Comparison of ENCODE assay signal across 17 cellular contexts in the genomic region with DNA sequence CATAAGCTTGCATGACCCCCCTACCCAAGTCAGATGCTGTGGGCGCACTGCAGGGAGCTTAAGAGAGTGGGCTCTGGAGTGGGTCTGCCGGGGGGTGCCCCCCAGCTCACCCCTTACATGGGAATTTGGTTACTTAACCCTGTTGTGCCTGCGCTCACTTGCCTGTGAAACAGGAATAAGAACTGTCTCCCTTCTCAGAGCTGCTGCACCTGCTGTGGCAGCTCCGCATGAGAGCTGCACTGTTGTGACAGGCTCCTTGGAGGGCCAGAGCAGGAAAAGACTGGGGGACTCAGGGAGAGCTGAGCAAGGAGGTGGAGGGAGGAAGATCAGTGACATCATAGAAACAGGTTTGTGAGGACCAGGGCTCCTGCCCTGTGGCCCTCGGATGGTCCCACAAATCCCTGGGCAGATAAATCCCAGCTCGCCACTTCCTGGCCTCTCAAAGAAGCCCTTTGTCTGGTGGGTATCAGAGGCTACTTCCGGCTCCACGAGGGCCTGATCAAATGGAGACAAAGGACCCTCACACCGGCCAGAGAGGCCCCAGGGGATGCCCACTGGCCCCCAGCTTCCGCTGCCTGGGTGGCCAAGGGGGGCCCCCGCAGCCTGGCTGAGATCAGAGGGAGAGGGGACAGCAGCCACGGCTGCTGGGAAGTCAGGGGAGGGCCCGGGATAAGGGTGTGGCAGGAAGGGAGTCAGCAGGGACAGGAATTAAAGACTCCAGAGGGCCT. TPM values are rescaled to one million over a fixed set of nuclear protein-coding genes. Genes with fewer than 3 reads are reported as not detected.
A peak's percentile ranks its signal among the peaks of the same experiment; 100 is the strongest.
DNase-seq lines count a peak whose midpoint lies in the region; ATAC-seq and TF ChIP-seq lines count a peak whose summit lies in the region.
"Had no signal": no experiment of that assay in that cellular context is flagged by ENCODE, and none has a peak within 500 bp of the region (broad histone marks: within the 10 kb centered on the region; RNA-seq: fewer than 3 reads in every experiment).

No MANE protein-coding gene starts in this region.

- H3K9me2 ChIP-seq in PC-3 (replicated peaks; ENCODE audit: low read length) = no peaks in the 10 kb centered on the region

- TF ChIP-seq CTCF in PC-3 (conservative IDR thresholded peaks at IDR 0.05; ENCODE audit: low read depth, low read length) (no peak), dorsolateral prefrontal cortex (IDR thresholded peaks at IDR 0.05 in 54 of 56, conservative IDR thresholded peaks at IDR 0.05 in 2 of 56; ENCODE audit: low read depth in 1 of 56, partially characterized antibody in 56 of 56) (no peak), natural killer cell (IDR thresholded peaks at IDR 0.05) (no peak)

- WGBS in mesodermal cell (ENCODE audit: insufficient coverage in 2 of 2), 2 experiments = 56 to 73% methylated on average over 10 of the region's 13 CpGs

- no peak overlapping the region for H3K27ac Mint-ChIP-seq in natural killer cell
- H3K27ac Mint-ChIP-seq: activated T-cell treated with anti-CD3 and anti-CD28 coated beads, Interleukin-2, amount 50 U/mL, for 72 hours; CD8-positive, alpha-beta T cell had no signal

- DNase-seq in PC-3 (no peak), dorsolateral prefrontal cortex (peak in 4 of 10 donors; percentile 43 to 64 (median 60)), superior temporal gyrus (ENCODE audit: extremely low spot score) (peak; percentile 66), HK-2 (ENCODE audit: unreplicated experiment) (no peak), natural killer cell (no peak), T-helper 2 cell (no peak)
- DNase-seq: activated CD4-positive, alpha-beta T cell treated with anti-CD3 and anti-CD28 coated beads, Interleukin-2, amount 50 U/mL, for 4 hours; activated T-cell treated with anti-CD3 and anti-CD28 coated beads, Interleukin-2, amount 50 U/mL, for 72 hours; CD8-positive, alpha-beta T cell; effector memory CD4-positive, alpha-beta T cell; KG1; NCI-H1436 treated with DMSO at 0.1 percent for 48 hours; NCI-H524; stimulated activated naive CD8-positive, alpha-beta T cell treated with anti-CD3 and anti-CD28 coated beads, Interleukin-15, Interleukin-2, amounts not matched to agents 100 U/mL and 50 U/mL, for 24 hours had no signal

- H3K9me3 ChIP-seq in PC-3 (ENCODE audit: low read length) = no peaks in the 10 kb centered on the region
- H3K9me3 ChIP-seq in mesodermal cell (ENCODE audit: control insufficient read depth, low read length) = no peaks in the 10 kb centered on the region

- no peaks in the 10 kb centered on the region for H4K20me1 ChIP-seq in PC-3 (ENCODE audit: low read length)

- H3K9me3 Mint-ChIP-seq in natural killer cell = no peaks in the 10 kb centered on the region
- H3K9me3 Mint-ChIP-seq: activated T-cell treated with anti-CD3 and anti-CD28 coated beads, Interleukin-2, amount 50 U/mL, for 72 hours; CD8-positive, alpha-beta T cell had no signal

- no peaks in the 10 kb centered on the region for H3K36me3 ChIP-seq in PC-3 (ENCODE audit: low read depth, low read length)
- H3K36me3 ChIP-seq in mesodermal cell (ENCODE audit: control insufficient read depth, insufficient read depth, low read length) = no peaks in the 10 kb centered on the region

- H3K4me1 Mint-ChIP-seq in natural killer cell = peaks cover 11 to 13% of the 10 kb centered on the region in 2 donors

- ATAC-seq in PC-3 = peak; percentile 33; the same call in 1 of the 2 replicates
- no peak for ATAC-seq in HG03159 (IDR thresholded peaks at IDR 0.05; ENCODE audit: unreplicated experiment)
- no peak for ATAC-seq in natural killer cell
- ATAC-seq: activated T-cell treated with anti-CD3 and anti-CD28 coated beads, Interleukin-2, amount 50 U/mL, for 72 hours; CD8-positive, alpha-beta T cell; stimulated activated naive CD8-positive, alpha-beta T cell treated with anti-CD3 and anti-CD28 coated beads, Interleukin-15, Interleukin-2, amounts not matched to agents 100 U/mL and 50 U/mL, for 24 hours had no signal

- peaks cover 7 to 19% of the 10 kb centered on the region in 2 donors for H3K27me3 Mint-ChIP-seq in natural killer cell (ENCODE audit: low read depth in 2 of 2)

- no TSS peak for BruUV-seq in PC-3 (replicated peaks; lab: Mats Ljungman, UMichigan)

- no peak overlapping the region for H3K4me3 Mint-ChIP-seq in natural killer cell
- H3K4me3 Mint-ChIP-seq: activated T-cell treated with anti-CD3 and anti-CD28 coated beads, Interleukin-2, amount 50 U/mL, for 72 hours; CD8-positive, alpha-beta T cell had no signal

- POLR2A ChIA-PET in PC-3 (lab: Charles Lee; ENCODE audit: unreplicated experiment) = interaction anchor here (0.6 kb wide), 1 partner anchor 472 kb away, joined by 12 read pairs; no protein-coding TSS in a partner anchor

- CTCF ChIA-PET in PC-3 (lab: Charles Lee) = no interaction called here

- no peaks in the 10 kb centered on the region for H3K36me3 Mint-ChIP-seq in natural killer cell
- H3K36me3 Mint-ChIP-seq: CD8-positive, alpha-beta T cell had no signal

- no peak overlapping the region for H3K27ac ChIP-seq in PC-3 (ENCODE audit: low read length)
- H3K27ac ChIP-seq in dorsolateral prefrontal cortex = peak overlapping the region; percentile 5 to 90 (median 77)
- peak overlapping the region; percentile 73 for H3K27ac ChIP-seq in mesodermal cell (ENCODE audit: low read depth, low read length, severe bottlenecking)

- peak overlapping the region; percentile 71 for H2AFZ ChIP-seq in PC-3 (ENCODE audit: low read length)

- intact Hi-C loops in PC-3 (cut with micrococcal nuclease) = no loop called here
- intact Hi-C loops in dorsolateral prefrontal cortex (cut with DNase I) = loop anchor here in 1 of 2 donors (10.0 kb wide), 1 partner anchor 368 kb away; no protein-coding TSS in a partner anchor
- intact Hi-C loops in natural killer cell (cut with micrococcal nuclease) = no loop called here

- H3K27me3 ChIP-seq in PC-3 (ENCODE audit: low read length) (0 out of 2 replicates have a peak, but pooled peaks cover 6% of the 10 kb centered on the region), dorsolateral prefrontal cortex (no peaks in the 10 kb centered on the region)

- no peak overlapping the region for H3K9ac ChIP-seq in PC-3 (ENCODE audit: low read length)

- H3K79me2 ChIP-seq in PC-3 (ENCODE audit: low read length) = no peaks in the 10 kb centered on the region

- no peaks in the 10 kb centered on the region for H3F3A ChIP-seq in PC-3 (ENCODE audit: low read length, unreplicated experiment)

- H3K4me3 ChIP-seq in PC-3 (ENCODE audit: low read length) = no peak overlapping the region
- H3K4me3 ChIP-seq in dorsolateral prefrontal cortex = peak overlapping the region in 5 of 59 donors; percentile 5 to 34 (median 22)
- no peak overlapping the region for H3K4me3 ChIP-seq in mesodermal cell (ENCODE audit: extremely low read depth, insufficient read depth, low read length, poor library complexity, severe bottlenecking)

- H3K4me1 ChIP-seq in PC-3 (ENCODE audit: insufficient read depth, low read length) (0 out of 2 replicates have a peak, but pooled peaks cover 4% of the 10 kb centered on the region), mesodermal cell (ENCODE audit: control insufficient read depth, insufficient read depth, low read length, poor library complexity, severe bottlenecking) (peaks cover 16% of the 10 kb centered on the region)

- no peak overlapping the region for H3K4me2 ChIP-seq in PC-3 (ENCODE audit: low read length)

RNA-seq across cellular contexts. Expression of gene LAPTM5, which starts 28.9 kb away (rescaled TPM):
- not detected in 2 replicates for total RNA-seq in PC-3 (2014; rRNA removed)
- 100 to 1,000 TPM in 2 of 120 experiments, 10 to 100 TPM in 116, 1 to 10 TPM in 2; 8.8 to 116 (median 32.9) TPM for total RNA-seq in dorsolateral prefrontal cortex
- 36.9 TPM for polyA plus RNA-seq in mesodermal cell (2013, experiment 1 of 2)
- polyA plus RNA-seq in mesodermal cell (2013, experiment 2 of 2) = 25.0 TPM
- total RNA-seq in natural killer cell = 100 to 1,000 TPM; 520 to 674 (median 533) TPM
- total RNA-seq: fibroblast of villous mesenchyme had no signal
